Comparison of ENCODE assay signal across 8 cellular contexts in the genomic region with DNA sequence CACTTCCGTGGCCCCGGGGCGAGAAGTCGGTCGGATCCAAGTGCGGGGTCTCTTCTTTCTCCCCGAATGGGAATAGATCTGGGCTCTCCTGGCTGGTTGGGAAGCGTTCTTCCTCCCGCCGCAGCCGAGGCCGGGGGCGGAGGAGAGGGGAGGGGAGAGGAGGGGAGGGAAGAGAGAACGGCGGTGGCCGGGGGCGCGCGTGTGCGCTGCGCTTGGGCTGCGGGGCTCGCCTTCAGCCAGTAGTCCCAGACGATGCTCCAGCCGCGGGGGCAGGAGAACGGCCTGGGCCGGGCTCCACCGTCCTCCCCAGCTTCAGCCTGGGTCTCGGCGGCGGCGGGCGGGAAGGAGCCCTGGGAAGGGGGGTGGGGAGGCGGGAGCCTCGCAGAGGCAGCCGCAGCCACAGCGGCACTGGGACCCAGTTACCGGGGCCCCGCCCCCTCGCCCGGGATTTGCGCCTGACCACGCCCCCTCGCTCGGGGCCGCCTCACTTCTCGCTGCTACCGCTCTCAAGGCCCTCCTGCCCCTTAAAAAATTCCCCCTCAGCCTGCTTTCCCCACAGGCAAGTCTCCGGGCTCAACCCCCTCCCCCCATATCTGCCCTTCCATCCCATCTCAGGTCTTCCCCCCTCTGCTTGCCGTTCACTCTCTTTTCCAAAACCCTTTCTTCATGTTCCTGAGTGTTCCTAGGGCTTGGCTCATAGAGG. TPM values are rescaled to one million over a fixed set of nuclear protein-coding genes. Genes with fewer than 3 reads are reported as not detected.
A peak's percentile ranks its signal among the peaks of the same experiment; 100 is the strongest.
DNase-seq lines count a peak whose midpoint lies in the region; ATAC-seq, FAIRE-seq and TF ChIP-seq lines count a peak whose summit lies in the region.

A gene (minus strand): TSS at position 421 of the 703 bp plus-strand sequence. CDS start 802 bp downstream, outside the sequence.

- peak within 1 kb of the TSS; percentile 44 to 62 for H3K4me3 ChIP-seq in duodenal mucosa (ENCODE audit: low read depth in 1 of 2, low read length in 2 of 2)
- H3K4me3 ChIP-seq in HepG2 (replicated peaks in 1 of 3; ENCODE audit: insufficient read depth in 1 of 3, low read depth in 2 of 3, low read length in 3 of 3) = peak within 1 kb of the TSS; percentile 57 to 75 (median 64)

- no peak for FAIRE-seq in HepG2 (lab: Jason Lieb, UNC)

- H3K36me3 Mint-ChIP-seq in activated CD4-positive, alpha-beta T cell treated with anti-CD3 and anti-CD28 coated beads for 36 hours (ENCODE audit: low read depth) = no peaks in the 10 kb centered on the region

- POLR2A ChIA-PET in activated CD4-positive, alpha-beta T cell treated with anti-CD3 and anti-CD28 coated beads for 36 hours (lab: Charles Lee) = no interaction called here
- POLR2A ChIA-PET in HepG2 (lab: Yijun Ruan, JAX) = interaction anchor here (1.4 kb wide), 1 partner anchor 34 kb away, joined by 3 read pairs; a partner anchor contains a TSS

- H3K79me2 ChIP-seq in HepG2 (ENCODE audit: insufficient read depth, low read length) = no peaks in the 10 kb centered on the region

- H3K4me1 ChIP-seq in duodenal mucosa (ENCODE audit: control insufficient read depth in 1 of 2, insufficient read depth in 2 of 2, low read length in 2 of 2) = no peaks in the 10 kb centered on the region
- 0 out of 2 replicates have a peak, but pooled peaks cover 9% of the 10 kb centered on the region for H3K4me1 ChIP-seq in HepG2 (ENCODE audit: insufficient read depth, low read length)

- BruUV-seq in HepG2 (replicated peaks; lab: Mats Ljungman, UMichigan) = no TSS peak

- H3K4me2 ChIP-seq in HepG2 (ENCODE audit: low read depth, low read length) = peak within 1 kb of the TSS; percentile 75

- H3K9ac ChIP-seq in duodenal mucosa (ENCODE audit: low read depth in 1 of 2, low read length in 2 of 2) = peak within 1 kb of the TSS; percentile 43 to 47
- peak within 1 kb of the TSS; percentile 43 for H3K9ac ChIP-seq in HepG2 (ENCODE audit: insufficient read depth, low read depth, low read length)

- H2AFZ ChIP-seq in HepG2 (ENCODE audit: low read length) = no peak within 1 kb of the TSS

- H4K20me1 ChIP-seq in HepG2 (ENCODE audit: insufficient read depth, low read length) = no peaks in the 10 kb centered on the region

- intact Hi-C loops in activated CD4-positive, alpha-beta T cell treated with anti-CD3 and anti-CD28 coated beads for 36 hours (cut with DNase I, micrococcal nuclease) = no loop called here
- intact Hi-C loops in HepG2 (cut with micrococcal nuclease; ENCODE audit: unreplicated experiment) = no loop called here

- H3K27ac Mint-ChIP-seq in activated CD4-positive, alpha-beta T cell treated with anti-CD3 and anti-CD28 coated beads for 36 hours = no peak within 1 kb of the TSS

- no peaks in the 10 kb centered on the region for H3K9me3 Mint-ChIP-seq in activated CD4-positive, alpha-beta T cell treated with anti-CD3 and anti-CD28 coated beads for 36 hours (ENCODE audit: low read depth)

- peak; percentile 69 for DNase-seq in G401 (ENCODE audit: low spot score)
- DNase-seq in NCI-H1694 (lab: John Stamatoyannopoulos, UW) = peak; percentile 12
- peak; percentile 65 for DNase-seq in activated CD4-positive, alpha-beta T cell treated with anti-CD3 and anti-CD28 coated beads for 36 hours
- no peak for DNase-seq in HepG2 (ENCODE audit: low spot score)
- peak; percentile 60 for DNase-seq in stimulated activated CD4-positive, alpha-beta T cell treated with anti-CD3 and anti-CD28 coated beads, Interleukin-4, amount 100 ng/mL, for 1 hour
- DNase-seq in GF-D8 (lab: John Stamatoyannopoulos, UW) = no peak

- TF ChIP-seq EP300 in HepG2 (IDR thresholded peaks at IDR 0.05; ENCODE audit: low read depth in 2 of 2, low read length in 2 of 2) (no peak), HepG2 (CRISPR knock-in tag; IDR thresholded peaks at IDR 0.05; ENCODE audit: borderline replicate concordance) (no peak)

- peak; percentile 68 for ATAC-seq in activated CD4-positive, alpha-beta T cell treated with anti-CD3 and anti-CD28 coated beads for 36 hours
- peak; percentile 71 for ATAC-seq in HepG2
- ATAC-seq in HG02970 (IDR thresholded peaks at IDR 0.05; ENCODE audit: low FRiP score, unreplicated experiment) = no peak

- in situ Hi-C loops in G401 (cut with HindIII; ENCODE audit: low sequenced_read_pairs) = no loop called here
- in situ Hi-C loops in HepG2 (cut with HindIII; ENCODE audit: extremely low pct_ligation_motif_present, low pct_unique_long_range_greater_than_20kb) = no loop called here

- H3K27me3 ChIP-seq in duodenal mucosa (ENCODE audit: control insufficient read depth in 1 of 2, insufficient read depth in 2 of 2, low read length in 2 of 2) = no peaks in the 10 kb centered on the region
- no peaks in the 10 kb centered on the region for H3K27me3 ChIP-seq in HepG2 (ENCODE audit: control insufficient read depth in 1 of 2, insufficient read depth in 2 of 2, low read length in 2 of 2)

- CTCF ChIA-PET in activated CD4-positive, alpha-beta T cell treated with anti-CD3 and anti-CD28 coated beads for 36 hours (lab: Charles Lee) = no interaction called here
- CTCF ChIA-PET in HepG2 (lab: Yijun Ruan, JAX; ENCODE audit: low intra/inter-chr PET ratio, low total read pairs) = no interaction called here

- H3K4me1 Mint-ChIP-seq in activated CD4-positive, alpha-beta T cell treated with anti-CD3 and anti-CD28 coated beads for 36 hours = peaks cover 7% of the 10 kb centered on the region

- TF ChIP-seq CTCF in HepG2 (CRISPR knock-in tag; IDR thresholded peaks at IDR 0.05) = no peak

- H3K4me3 Mint-ChIP-seq in activated CD4-positive, alpha-beta T cell treated with anti-CD3 and anti-CD28 coated beads for 36 hours = peak within 1 kb of the TSS; percentile 53

- 0% methylated on average over 2 of the region's 51 CpGs for WGBS in HepG2 (ENCODE audit: low lambda C conversion rate)

- H3K27me3 Mint-ChIP-seq in activated CD4-positive, alpha-beta T cell treated with anti-CD3 and anti-CD28 coated beads for 36 hours = peaks cover 24% of the 10 kb centered on the region

- TF ChIP-seq RAD21 in HepG2 (CRISPR knock-in tag; IDR thresholded peaks at IDR 0.05) = no peak

- H3K27ac ChIP-seq in duodenal mucosa (ENCODE audit: low read depth, low read length) (no peak within 1 kb of the TSS), HepG2 (ENCODE audit: extremely low read length, insufficient read depth, low read length) (no peak within 1 kb of the TSS)

- no peak for TF ChIP-seq POLR2A in HepG2 (IDR thresholded peaks at IDR 0.05; ENCODE audit: insufficient read depth in 1 of 2, low read depth in 2 of 2, low read length in 2 of 2)

- H3K9me3 ChIP-seq in duodenal mucosa (ENCODE audit: control insufficient read depth in 1 of 2, low read length in 2 of 2) = no peaks in the 10 kb centered on the region
- no peaks in the 10 kb centered on the region for H3K9me3 ChIP-seq in HepG2 (ENCODE audit: low read length)

- no peaks in the 10 kb centered on the region for H3K36me3 ChIP-seq in duodenal mucosa (ENCODE audit: control insufficient read depth in 1 of 2, insufficient read depth in 2 of 2, low read length in 2 of 2)
- no peaks in the 10 kb centered on the region for H3K36me3 ChIP-seq in HepG2 (replicated peaks in 1 of 2; ENCODE audit: control insufficient read depth in 1 of 2, insufficient read depth in 2 of 2, low read length in 2 of 2)

RNA-seq across cellular contexts. Expression of the gene that starts here (rescaled TPM):
- 20.2 and 31.5 TPM in 2 replicates for total RNA-seq in G401 (2014; rRNA removed; shearing (Covaris generic))
- total RNA-seq in activated CD4-positive, alpha-beta T cell treated with anti-CD3 and anti-CD28 coated beads for 36 hours = under 1 TPM; 0.18 to 0.28 TPM
- 0.59 and 0.62 TPM in 2 replicates for total RNA-seq in HepG2 (2016; rRNA removed; fragmentation: Illumina TruSeq; extraction: Trizol)
- 0.10 and 0.18 TPM in 2 replicates for total RNA-seq in HepG2 (2016; cell fraction: cytosol; rRNA removed; fragmentation: Illumina TruSeq; extraction: Trizol; ENCODE audit: low read depth)
- total RNA-seq in HepG2 (2016; cell fraction: insoluble cytoplasmic fraction; rRNA removed; fragmentation: Illumina TruSeq; extraction: Trizol) = 0.49 and 0.61 TPM in 2 replicates
- total RNA-seq in HepG2 (2016; cell fraction: membrane; rRNA removed; fragmentation: Illumina TruSeq; extraction: Trizol) = 0.56 and 0.59 TPM in 2 replicates
- total RNA-seq in HepG2 (2016; cell fraction: nucleus; rRNA removed; fragmentation: Illumina TruSeq; extraction: Trizol) = 0.44 and 0.65 TPM in 2 replicates
- polyA plus RNA-seq in HepG2 (2011; rRNA removed) = 0.36 and 0.42 TPM in 2 replicates
- 0.23 and 0.25 TPM in 2 replicates for polyA plus RNA-seq in HepG2 (2011; cell fraction: cytosol; rRNA removed)
- 1.3 and 1.4 TPM in 2 replicates for polyA plus RNA-seq in HepG2 (2011; cell fraction: nucleus; rRNA removed)
- polyA plus RNA-seq in HepG2 (2012) = 1.4 TPM in 2 replicates
- 0.10 and 0.20 TPM in 2 replicates for polyA plus RNA-seq in HepG2 (2016; cell fraction: cytosol; fragmentation: Illumina TruSeq; extraction: Trizol; ENCODE audit: low read depth)
- polyA plus RNA-seq in HepG2 (2016; cell fraction: insoluble cytoplasmic fraction; fragmentation: Illumina TruSeq; extraction: Trizol; ENCODE audit: low read depth) = 1.1 and 1.4 TPM in 2 replicates
- polyA plus RNA-seq in HepG2 (2016; cell fraction: membrane; fragmentation: Illumina TruSeq; extraction: Trizol; ENCODE audit: low read depth) = 0.59 and 0.68 TPM in 2 replicates
- polyA plus RNA-seq in HepG2 (2016; cell fraction: nucleus; fragmentation: Illumina TruSeq; extraction: Trizol; ENCODE audit: insufficient read depth, low read depth) = 2.4 and 2.6 TPM in 2 replicates
- 0.40 and 2.0 TPM in 2 replicates for polyA minus RNA-seq in HepG2 (2011; rRNA and poly(A)+ RNA removed; ENCODE audit: low replicate concordance)
- polyA minus RNA-seq in HepG2 (2011; cell fraction: cytosol; rRNA and poly(A)+ RNA removed) = 0.26 and 0.69 TPM in 2 replicates
- polyA minus RNA-seq in HepG2 (2011; cell fraction: nucleus; rRNA and poly(A)+ RNA removed) = 0.37 and 0.39 TPM in 2 replicates

Comparison
In these comparisons a context has a peak if more than half of its experiments do, and no peak if none do; other contexts are left out.
1. RNA of the gene that starts here (total RNA-seq): 20.2 to 31.5 TPM in G401; 0.10 to 0.65 TPM in HepG2 and 0.18 to 0.28 TPM in activated CD4-positive, alpha-beta T cell treated with anti-CD3 and anti-CD28 coated beads for 36 hours; every median in the first group is over 10 times any median in the second.
2. Peak in DNase-seq and ATAC-seq in activated CD4-positive, alpha-beta T cell treated with anti-CD3 and anti-CD28 coated beads for 36 hours; RNA of the gene not detected or under 1 TPM.
3. DNase-seq: peak in G401 (single experiment), NCI-H1694 (single experiment) and stimulated activated CD4-positive, alpha-beta T cell treated with anti-CD3 and anti-CD28 coated beads, Interleukin-4, amount 100 ng/mL, for 1 hour (single experiment); none in HepG2 (single experiment) and GF-D8 (single experiment).